ENCODE assay signal across 26 cellular contexts in genomic region chr5:101176605-101177004, GRCh38.
A peak's percentile ranks its signal among the peaks of the same experiment; 100 is the strongest.
DNase-seq lines count a peak whose midpoint lies in the region; ATAC-seq, FAIRE-seq and TF ChIP-seq lines count a peak whose summit lies in the region.
"Had no signal": no experiment of that assay in that cellular context is flagged by ENCODE, and none has a peak within 500 bp of the region (broad histone marks: within the 10 kb centered on the region; RNA-seq: fewer than 3 reads in every experiment).

No MANE protein-coding gene starts in this region.

- TF ChIP-seq CTCF in DND-41 (IDR thresholded peaks at IDR 0.05; ENCODE audit: borderline replicate concordance, extremely low read depth, low read length, poor library complexity, severe bottlenecking): no peak
- TF ChIP-seq CTCF in HEK293 (tag by site-specific recombination; IDR thresholded peaks at IDR 0.05): no peak
- TF ChIP-seq CTCF in K562 (IDR thresholded peaks at IDR 0.05 in 2 of 3, conservative IDR thresholded peaks at IDR 0.05 in 1 of 3; ENCODE audit: insufficient read depth in 2 of 3, low read depth in 1 of 3, low read length in 3 of 3): no peak
- no peak for TF ChIP-seq CTCF in gastroesophageal sphincter (IDR thresholded peaks at IDR 0.05)

- H3K36me3 Mint-ChIP-seq in naive thymus-derived CD4-positive, alpha-beta T cell: no peaks in the 10 kb centered on the region
- H3K36me3 Mint-ChIP-seq: CD14-positive monocyte; CD4-positive, alpha-beta memory T cell; CD4-positive, CD25-positive, alpha-beta regulatory T cell; CD8-positive, alpha-beta memory T cell had no signal

- in situ Hi-C loops in K562 (cut with MboI): no loop called here

- no TSS peak for BruUV-seq in K562 (replicated peaks; lab: Mats Ljungman, UMichigan)

- no peaks in the 10 kb centered on the region for H3K4me1 ChIP-seq in DND-41 (ENCODE audit: insufficient read depth, low read length)
- H3K4me1 ChIP-seq in HEK293 (ENCODE audit: control insufficient read depth, insufficient read depth, low read length): no peaks in the 10 kb centered on the region
- no peaks in the 10 kb centered on the region for H3K4me1 ChIP-seq in K562 (replicated peaks in 1 of 2; ENCODE audit: control insufficient read depth in 2 of 2, insufficient read depth in 2 of 2, low read length in 2 of 2)
- H3K4me1 ChIP-seq in gastroesophageal sphincter: no peaks in the 10 kb centered on the region
- H3K4me1 ChIP-seq in naive thymus-derived CD4-positive, alpha-beta T cell (ENCODE audit: control insufficient read depth in 2 of 2, insufficient read depth in 2 of 2, low read length in 2 of 2): no peaks in the 10 kb centered on the region
- H3K4me1 ChIP-seq: BE2C, BLaER1 had no signal

- no peak overlapping the region for H3K4me3 Mint-ChIP-seq in naive thymus-derived CD4-positive, alpha-beta T cell
- H3K4me3 Mint-ChIP-seq: CD14-positive monocyte; CD4-positive, alpha-beta memory T cell; CD4-positive, CD25-positive, alpha-beta regulatory T cell; CD8-positive, alpha-beta memory T cell had no signal

- H3K36me3 ChIP-seq in DND-41 (ENCODE audit: insufficient read depth, low read length) (no peaks in the 10 kb centered on the region), HEK293 (ENCODE audit: control insufficient read depth in 2 of 2, insufficient read depth in 1 of 2, low read length in 2 of 2) (no peaks in the 10 kb centered on the region), K562 (ENCODE audit: control insufficient read depth, insufficient read depth, low read length) (no peaks in the 10 kb centered on the region), gastroesophageal sphincter (no peaks in the 10 kb centered on the region)
- no peaks in the 10 kb centered on the region for H3K36me3 ChIP-seq in naive thymus-derived CD4-positive, alpha-beta T cell (ENCODE audit: control insufficient read depth in 2 of 3, insufficient read depth in 3 of 3, low read length in 3 of 3)
- H3K36me3 ChIP-seq: BE2C, BLaER1 had no signal

- POLR2A ChIA-PET in HEK293 (lab: Yijun Ruan, JAX) (no interaction called here), K562 (lab: Yijun Ruan, JAX) (no interaction called here)
- POLR2A ChIA-PET in naive thymus-derived CD4-positive, alpha-beta T cell (lab: Charles Lee): no interaction called here

- H3K27ac ChIP-seq in DND-41 (ENCODE audit: low read length): no peak overlapping the region
- H3K27ac ChIP-seq in HEK293 (ENCODE audit: extremely low read depth, low read depth, low read length): no peak overlapping the region
- H3K27ac ChIP-seq in K562 (ENCODE audit: extremely low read depth, low read depth, low read length): no peak overlapping the region
- no peak overlapping the region for H3K27ac ChIP-seq in gastroesophageal sphincter
- H3K27ac ChIP-seq in naive thymus-derived CD4-positive, alpha-beta T cell (ENCODE audit: low read depth, low read length): no peak overlapping the region
- H3K27ac ChIP-seq: BLaER1 had no signal

- 15% methylated on average over 3 of the region's 3 CpGs for WGBS in K562 (ENCODE audit: insufficient coverage, low coverage, missing lambda C conversion rate)
- WGBS in gastroesophageal sphincter (ENCODE audit: low coverage in 1 of 2), 2 donors: 0% methylated on average over 1 of the region's 3 CpGs; no CpG with 5 or more reads in 1 of the 2 donors

- no peaks in the 10 kb centered on the region for H3K9me1 ChIP-seq in K562 (ENCODE audit: control insufficient read depth, insufficient read depth, low read length)

- H3K4me2 ChIP-seq in DND-41 (ENCODE audit: insufficient read depth, low read length) (no peak overlapping the region), K562 (ENCODE audit: insufficient read depth, low read length) (no peak overlapping the region)
- H3K4me2 ChIP-seq: BLaER1 had no signal

- H4K20me1 ChIP-seq in DND-41 (ENCODE audit: insufficient read depth, low read length) (no peaks in the 10 kb centered on the region), K562 (replicated peaks; ENCODE audit: control insufficient read depth, insufficient read depth, low read length) (no peaks in the 10 kb centered on the region)
- H4K20me1 ChIP-seq: BLaER1 had no signal

- TF ChIP-seq EP300 in K562 (IDR thresholded peaks at IDR 0.05; ENCODE audit: low read length) (no peak), gastroesophageal sphincter (IDR thresholded peaks at IDR 0.05) (no peak)

- H3K9me3 ChIP-seq in DND-41 (ENCODE audit: insufficient read depth, low read length, severe bottlenecking) (peaks cover 15% of the 10 kb centered on the region), HEK293 (ENCODE audit: control insufficient read depth, insufficient read depth, low read depth, low read length) (no peaks in the 10 kb centered on the region), K562 (replicated peaks; ENCODE audit: control insufficient read depth, insufficient read depth, low read depth, low read length) (no peaks in the 10 kb centered on the region), gastroesophageal sphincter (peaks cover 0 to 5% (median 0%) of the 10 kb centered on the region in 3 donors)
- H3K9me3 ChIP-seq in naive thymus-derived CD4-positive, alpha-beta T cell (ENCODE audit: control insufficient read depth in 2 of 3, low read length in 3 of 3): no peaks in the 10 kb centered on the region
- H3K9me3 ChIP-seq: BE2C had no signal

- H3K4me3 ChIP-seq in DND-41 (ENCODE audit: low read depth in 1 of 2, low read length in 2 of 2): no peak overlapping the region
- no peak overlapping the region for H3K4me3 ChIP-seq in HEK293 (ENCODE audit: low read depth, low read length)
- H3K4me3 ChIP-seq in K562: no peak overlapping the region
- no peak overlapping the region for H3K4me3 ChIP-seq in gastroesophageal sphincter
- H3K4me3 ChIP-seq in naive thymus-derived CD4-positive, alpha-beta T cell (ENCODE audit: low read length): no peak overlapping the region
- H3K4me3 ChIP-seq: BLaER1 had no signal

- TF ChIP-seq RAD21 in K562 (CRISPR knock-in tag; conservative IDR thresholded peaks at IDR 0.05 in 1 of 2, IDR thresholded peaks at IDR 0.05 in 1 of 2): no peak

- CTCF ChIA-PET in HEK293 (lab: Yijun Ruan, JAX): no interaction called here
- CTCF ChIA-PET in K562 (lab: Yijun Ruan, JAX; ENCODE audit: low intra/inter-chr PET ratio): no interaction called here
- CTCF ChIA-PET in naive thymus-derived CD4-positive, alpha-beta T cell (lab: Charles Lee): no interaction called here

- peaks cover 0 to 8% (median 0%) of the 10 kb centered on the region in 11 donors for H3K9me3 Mint-ChIP-seq in naive thymus-derived CD4-positive, alpha-beta T cell

- no peaks in the 10 kb centered on the region for H3K27me3 ChIP-seq in DND-41 (ENCODE audit: insufficient read depth, low read length, poor library complexity)
- no peaks in the 10 kb centered on the region for H3K27me3 ChIP-seq in K562 (ENCODE audit: control insufficient read depth in 2 of 2, insufficient read depth in 2 of 2, low read length in 2 of 2)
- H3K27me3 ChIP-seq in gastroesophageal sphincter: no peaks in the 10 kb centered on the region
- H3K27me3 ChIP-seq in naive thymus-derived CD4-positive, alpha-beta T cell (ENCODE audit: control insufficient read depth in 2 of 2, insufficient read depth in 2 of 2, low read length in 2 of 2): no peaks in the 10 kb centered on the region
- H3K27me3 ChIP-seq: BE2C, BLaER1 had no signal

- H2AFZ ChIP-seq in DND-41 (ENCODE audit: low read depth, low read length) (no peak overlapping the region), K562 (ENCODE audit: low read depth, low read length) (no peak overlapping the region)

- H3K9ac ChIP-seq in DND-41 (ENCODE audit: low read depth, low read length) (no peak overlapping the region), K562 (ENCODE audit: insufficient read depth in 1 of 2, low read depth in 2 of 2, low read length in 2 of 2) (no peak overlapping the region)
- H3K9ac ChIP-seq: BLaER1 had no signal

- H3K79me2 ChIP-seq in DND-41 (ENCODE audit: insufficient read depth, low read length) (no peaks in the 10 kb centered on the region), K562 (ENCODE audit: control insufficient read depth, insufficient read depth, low read length) (no peaks in the 10 kb centered on the region)

- ATAC-seq in DND-41 (ENCODE audit: insufficient read depth, low read depth) (peak; percentile 24; the same call in 1 of the 3 replicates), K562 (no peak), gastroesophageal sphincter (peak; percentile 25), HG02970 (IDR thresholded peaks at IDR 0.05; ENCODE audit: low FRiP score, unreplicated experiment) (no peak), left cardiac atrium (no peak)
- ATAC-seq in naive thymus-derived CD4-positive, alpha-beta T cell: no peak

- H3K27ac Mint-ChIP-seq in naive thymus-derived CD4-positive, alpha-beta T cell: no peak overlapping the region
- H3K27ac Mint-ChIP-seq: CD14-positive monocyte; CD4-positive, alpha-beta memory T cell; CD4-positive, CD25-positive, alpha-beta regulatory T cell; CD8-positive, alpha-beta memory T cell had no signal

- FAIRE-seq in K562 (lab: Jason Lieb, UNC): no peak
- FAIRE-seq: A204.1, G401.6, GM12891, GM19239 had no signal

- intact Hi-C loops in K562 (cut with micrococcal nuclease) (no loop called here), left cardiac atrium (cut with DNase I) (no loop called here)
- intact Hi-C loops in naive thymus-derived CD4-positive, alpha-beta T cell (cut with micrococcal nuclease): no loop called here

- H3K27me3 Mint-ChIP-seq in naive thymus-derived CD4-positive, alpha-beta T cell: peaks cover 0 to 7% (median 0%) of the 10 kb centered on the region in 5 donors
- H3K27me3 Mint-ChIP-seq: CD4-positive, CD25-positive, alpha-beta regulatory T cell; CD8-positive, alpha-beta memory T cell had no signal

- peak; percentile 8 for DNase-seq in DND-41
- peak in 1 of 4 experiments; percentile 1 for DNase-seq in K562 (ENCODE audit: extremely low read depth in 1 of 4, low spot score in 3 of 4)
- no peak for DNase-seq in cerebellar cortex (ENCODE audit: low spot score)
- no peak for DNase-seq in naive thymus-derived CD4-positive, alpha-beta T cell
- no peak for DNase-seq in left cardiac atrium
- DNase-seq: 8988T; ACHN; BE2C; C1 segment of cervical spinal cord; CD4-positive, alpha-beta memory T cell; CD4-positive, CD25-positive, alpha-beta regulatory T cell; CD8-positive, alpha-beta memory T cell; COR-L47; DMS 273 treated with DMSO at 0.1 percent for 48 hours; DMS153; DMS79; GF-D8 had no signal

- TF ChIP-seq POLR2A in K562 (conservative IDR thresholded peaks at IDR 0.05) (no peak), gastroesophageal sphincter (IDR thresholded peaks at IDR 0.05) (no peak)

- no peaks in the 10 kb centered on the region for H3K4me1 Mint-ChIP-seq in naive thymus-derived CD4-positive, alpha-beta T cell
- H3K4me1 Mint-ChIP-seq: CD14-positive monocyte; CD4-positive, alpha-beta memory T cell; CD4-positive, CD25-positive, alpha-beta regulatory T cell; CD8-positive, alpha-beta memory T cell had no signal

Comparison
In these comparisons a context has a peak if more than half of its experiments do, and no peak if none do; other contexts are left out.
1. ATAC-seq: peak in DND-41 (single experiment) and gastroesophageal sphincter (single experiment); none in K562 (single experiment), HG02970 (single experiment), naive thymus-derived CD4-positive, alpha-beta T cell (single experiment) and left cardiac atrium (0 of 2).